Comparison of ENCODE assay signal across 23 cellular contexts in genomic region chr19:40494191-40494838, GRCh38. TPM values are rescaled to one million over a fixed set of nuclear protein-coding genes. Genes with fewer than 3 reads are reported as not detected.
DNase-seq lines count a peak whose midpoint lies in the region; ATAC-seq, FAIRE-seq and TF ChIP-seq lines count a peak whose summit lies in the region.
"Had no signal": no experiment of that assay in that cellular context is flagged by ENCODE, and none has a peak within 500 bp of the region (broad histone marks: within the 10 kb centered on the region; RNA-seq: fewer than 3 reads in every experiment).

No MANE protein-coding gene starts in this region.

- no peak for ATAC-seq in activated T-helper 17 cell treated with anti-CD3 and anti-CD28 coated beads, Interleukin-2, amount 50 U/mL, for 72 hours (replicated peaks)
- no peak for ATAC-seq in K562
- ATAC-seq: A549; CD8-positive, alpha-beta T cell had no signal

- H3K4me3 ChIP-seq in HEK293 (ENCODE audit: low read depth, low read length) (no peak overlapping the region), K562 (no peak overlapping the region)
- H3K4me3 ChIP-seq: A549; BLaER1 treated with 17β-estradiol and CSF1 and Interleukin-3, amounts not matched to agents 10 nM and 100 nM had no signal

- H3K27me3 ChIP-seq in K562 (ENCODE audit: control insufficient read depth in 2 of 2, insufficient read depth in 2 of 2, low read length in 2 of 2), result no peaks in the 10 kb centered on the region
- H3K27me3 ChIP-seq: BLaER1 treated with 17β-estradiol and CSF1 and Interleukin-3, amounts not matched to agents 10 nM and 100 nM had no signal

- H3K9ac ChIP-seq in K562 (ENCODE audit: insufficient read depth in 1 of 2, low read depth in 2 of 2, low read length in 2 of 2), result no peak overlapping the region; a peak in 1 of 4 replicates
- H3K9ac ChIP-seq: BLaER1 treated with 17β-estradiol and CSF1 and Interleukin-3, amounts not matched to agents 10 nM and 100 nM had no signal

- no peak for TF ChIP-seq EP300 in K562 (IDR thresholded peaks at IDR 0.05; ENCODE audit: low read length)

- peak overlapping the region; percentile 18 for H3K27ac Mint-ChIP-seq in activated T-helper 17 cell treated with anti-CD3 and anti-CD28 coated beads, Interleukin-2, amount 50 U/mL, for 72 hours
- H3K27ac Mint-ChIP-seq: B cell; CD4-positive, alpha-beta T cell; CD8-positive, alpha-beta T cell had no signal

- no peaks in the 10 kb centered on the region for H4K20me1 ChIP-seq in K562 (replicated peaks; ENCODE audit: control insufficient read depth, insufficient read depth, low read length)

- no peaks in the 10 kb centered on the region; the same call in 1 of the 2 replicates for H3K9me3 ChIP-seq in HEK293 (ENCODE audit: control insufficient read depth, insufficient read depth, low read depth, low read length)
- no peaks in the 10 kb centered on the region for H3K9me3 ChIP-seq in K562 (replicated peaks; ENCODE audit: control insufficient read depth, insufficient read depth, low read depth, low read length)
- H3K9me3 ChIP-seq: A549; BLaER1 treated with 17β-estradiol and CSF1 and Interleukin-3, amounts not matched to agents 10 nM and 100 nM; Caco-2 had no signal

- no peaks in the 10 kb centered on the region; a peak in 1 of 3 replicates for H3K36me3 ChIP-seq in HEK293 (ENCODE audit: control insufficient read depth in 2 of 2, insufficient read depth in 1 of 2, low read length in 2 of 2)
- H3K36me3 ChIP-seq in K562 (ENCODE audit: control insufficient read depth, insufficient read depth, low read length), result no peaks in the 10 kb centered on the region
- H3K36me3 ChIP-seq: BLaER1 treated with 17β-estradiol and CSF1 and Interleukin-3, amounts not matched to agents 10 nM and 100 nM had no signal

- no TSS peak for BruUV-seq in K562 (replicated peaks; lab: Mats Ljungman, UMichigan)

- no peak for TF ChIP-seq RAD21 in K562 (CRISPR knock-in tag; conservative IDR thresholded peaks at IDR 0.05 in 1 of 2, IDR thresholded peaks at IDR 0.05 in 1 of 2)

- H3K4me2 ChIP-seq in K562 (ENCODE audit: insufficient read depth, low read length), result no peak overlapping the region
- H3K4me2 ChIP-seq: A549; BLaER1 treated with 17β-estradiol and CSF1 and Interleukin-3, amounts not matched to agents 10 nM and 100 nM had no signal

- no peak for TF ChIP-seq CTCF in HEK293 (tag by site-specific recombination; IDR thresholded peaks at IDR 0.05)
- TF ChIP-seq CTCF in K562 (IDR thresholded peaks at IDR 0.05 in 2 of 3, conservative IDR thresholded peaks at IDR 0.05 in 1 of 3; ENCODE audit: insufficient read depth in 2 of 3, low read depth in 1 of 3, low read length in 3 of 3), result no peak

- TF ChIP-seq POLR2A in K562 (conservative IDR thresholded peaks at IDR 0.05), result no peak

- 30% methylated on average over 1 of the region's 1 CpG for WGBS in K562 (ENCODE audit: insufficient coverage, low coverage, missing lambda C conversion rate)

- no peak overlapping the region for H3K4me3 Mint-ChIP-seq in activated T-helper 17 cell treated with anti-CD3 and anti-CD28 coated beads, Interleukin-2, amount 50 U/mL, for 72 hours
- H3K4me3 Mint-ChIP-seq: B cell; CD4-positive, alpha-beta T cell; CD8-positive, alpha-beta T cell had no signal

- peaks cover 3% of the 10 kb centered on the region for H3K9me1 ChIP-seq in K562 (ENCODE audit: control insufficient read depth, insufficient read depth, low read length)

- no peak overlapping the region for H3K27ac ChIP-seq in HEK293 (ENCODE audit: extremely low read depth, low read depth, low read length)
- H3K27ac ChIP-seq in K562 (ENCODE audit: extremely low read depth, low read depth, low read length), result no peak overlapping the region
- H3K27ac ChIP-seq: 22Rv1; A549; BLaER1 treated with 17β-estradiol and CSF1 and Interleukin-3, amounts not matched to agents 10 nM and 100 nM; C4-2B had no signal

- no peaks in the 10 kb centered on the region for H3K36me3 Mint-ChIP-seq in activated T-helper 17 cell treated with anti-CD3 and anti-CD28 coated beads, Interleukin-2, amount 50 U/mL, for 72 hours (ENCODE audit: low read depth)
- H3K36me3 Mint-ChIP-seq: CD8-positive, alpha-beta T cell had no signal

- intact Hi-C loops in K562 (cut with micrococcal nuclease), result no loop called here

- in situ Hi-C loops in K562 (cut with MboI), result no loop called here

- H2AFZ ChIP-seq in K562 (ENCODE audit: low read depth, low read length), result no peak overlapping the region

- POLR2A ChIA-PET in HEK293 (lab: Yijun Ruan, JAX) (interaction anchor here (0.7 kb wide), 1 partner anchor 77 kb away, joined by 3 read pairs; no protein-coding TSS in a partner anchor), K562 (lab: Yijun Ruan, JAX) (no interaction called here)

- H3K4me1 Mint-ChIP-seq in activated T-helper 17 cell treated with anti-CD3 and anti-CD28 coated beads, Interleukin-2, amount 50 U/mL, for 72 hours, result peaks cover 8% of the 10 kb centered on the region
- H3K4me1 Mint-ChIP-seq: B cell had no signal

- H3K9me3 Mint-ChIP-seq in activated T-helper 17 cell treated with anti-CD3 and anti-CD28 coated beads, Interleukin-2, amount 50 U/mL, for 72 hours, result no peaks in the 10 kb centered on the region
- H3K9me3 Mint-ChIP-seq: CD4-positive, alpha-beta T cell; CD8-positive, alpha-beta T cell had no signal

- H3K79me2 ChIP-seq in K562 (ENCODE audit: control insufficient read depth, insufficient read depth, low read length), result no peaks in the 10 kb centered on the region

- H3K4me1 ChIP-seq in HEK293 (ENCODE audit: control insufficient read depth, insufficient read depth, low read length), result no peaks in the 10 kb centered on the region
- peaks cover 0 to 9% of the 10 kb centered on the region in 2 experiments; a peak in 3 of 5 replicates for H3K4me1 ChIP-seq in K562 (replicated peaks in 1 of 2; ENCODE audit: control insufficient read depth in 2 of 2, insufficient read depth in 2 of 2, low read length in 2 of 2)
- H3K4me1 ChIP-seq: A549; BLaER1 treated with 17β-estradiol and CSF1 and Interleukin-3, amounts not matched to agents 10 nM and 100 nM; Caco-2 had no signal

- CTCF ChIA-PET in HEK293 (lab: Yijun Ruan, JAX), result interaction anchor here (0.6 to 1.9 kb wide), 3 partner anchors 13 to 73 kb away, joined by 3 to 5 read pairs (median 4); no protein-coding TSS in a partner anchor
- CTCF ChIA-PET in K562 (lab: Yijun Ruan, JAX; ENCODE audit: low intra/inter-chr PET ratio), result no interaction called here

- H3K27me3 Mint-ChIP-seq in activated T-helper 17 cell treated with anti-CD3 and anti-CD28 coated beads, Interleukin-2, amount 50 U/mL, for 72 hours, result peaks cover 25% of the 10 kb centered on the region

- peak; percentile 54 for DNase-seq in NCI-H82 (lab: John Stamatoyannopoulos, UW)
- no peak for DNase-seq in NCI-H82 treated with DMSO at 0.1 percent for 48 hours (lab: John Stamatoyannopoulos, UW; ENCODE audit: unreplicated experiment)
- no peak for DNase-seq in K562 (ENCODE audit: extremely low read depth in 1 of 4, low spot score in 3 of 4)
- no peak for DNase-seq in SK-N-DZ (ENCODE audit: low spot score)
- no peak for DNase-seq in middle frontal gyrus (ENCODE audit: extremely low spot score, low spot score)
- DNase-seq: AML-193; Caco-2; Calu3; CD4-positive, alpha-beta T cell; CD8-positive, alpha-beta T cell; DMS79 treated with DMSO at 0.1 percent for 48 hours; GF-D8 had no signal

- FAIRE-seq in K562 (lab: Jason Lieb, UNC), result no peak
- FAIRE-seq: A549, D721Med, G401.6, GM12891, GM19239 had no signal

RNA-seq across cellular contexts. Expression of gene SPTBN4, which starts 27.5 kb away (rescaled TPM):
- 10 to 100 TPM in 1 of 2 donors, 1 to 10 TPM in 1; 1.4 to 16.4 TPM for total RNA-seq in activated T-helper 17 cell treated with anti-CD3 and anti-CD28 coated beads, Interleukin-2, amount 50 U/mL, for 72 hours
- 5.7 and 11.0 TPM in 2 replicates for total RNA-seq in K562 (2011; cell fraction: chromatin; rRNA removed; ENCODE audit: low replicate concordance)
- total RNA-seq in K562 (2011; cell fraction: nucleolus; rRNA removed), result 3.8 and 4.5 TPM in 2 replicates
- 5.3 and 6.9 TPM in 2 replicates for total RNA-seq in K562 (2011; cell fraction: nucleoplasm; rRNA removed)
- total RNA-seq in K562 (2014; rRNA removed) (0.86 and 2.0 TPM in 2 replicates), K562 (2014; rRNA removed; fragmentation: Illumina TruSeq; extraction: Trizol) (0.16 and 0.47 TPM in 2 replicates), K562 (2015; rRNA removed; fragmentation: Illumina TruSeq; extraction: Trizol) (0.83 and 1.3 TPM in 2 replicates), K562 (2021) (1.5 and 1.6 TPM in 2 replicates)
- polyA plus RNA-seq in K562 (2011; rRNA removed) (1.2 and 1.3 TPM in 2 replicates), K562 (2014; fragmentation: Illumina TruSeq; extraction: Trizol) (0.51 and 0.70 TPM in 2 replicates), K562 (2014; fragmentation: Nextera tagmentation; extraction: Ambion mirVana) (under 1 TPM; 0.01 to 0.10 TPM), K562 (2014; rRNA removed) (1.2 and 1.3 TPM in 2 replicates)
- polyA plus RNA-seq in K562 (2011; cell fraction: cytosol; rRNA removed), result 0.94 and 1.8 TPM in 2 replicates
- polyA plus RNA-seq in K562 (2011; cell fraction: nucleus; rRNA removed), result 2.6 and 3.5 TPM in 2 replicates
- polyA plus RNA-seq in K562 (2012), result 1.7 and 1.9 TPM in 2 replicates
- polyA minus RNA-seq in K562 (2011; rRNA and poly(A)+ RNA removed), result 1.1 and 1.5 TPM in 2 replicates
- 0.38 and 0.46 TPM in 2 replicates for polyA minus RNA-seq in K562 (2011; cell fraction: cytosol; rRNA and poly(A)+ RNA removed)
- 0.81 and 1.4 TPM in 2 replicates for polyA minus RNA-seq in K562 (2011; cell fraction: nucleus; rRNA and poly(A)+ RNA removed)
- 10.5 and 15.3 TPM in 2 replicates for polyA plus RNA-seq in SK-N-DZ (2014; cell fraction: cytosol; rRNA removed)
- 13.2 and 13.6 TPM in 2 replicates for polyA plus RNA-seq in SK-N-DZ (2014; cell fraction: nucleus; rRNA removed)

RNA-seq across cellular contexts. Expression of gene BLVRB, which starts 28.8 kb away (rescaled TPM):
- 10 to 100 TPM; 27.1 to 55.5 TPM for total RNA-seq in activated T-helper 17 cell treated with anti-CD3 and anti-CD28 coated beads, Interleukin-2, amount 50 U/mL, for 72 hours
- total RNA-seq in K562 (2011; cell fraction: chromatin; rRNA removed; ENCODE audit: low replicate concordance), result 26.9 and 65.0 TPM in 2 replicates
- total RNA-seq in K562 (2011; cell fraction: nucleolus; rRNA removed), result 107 and 125 TPM in 2 replicates
- total RNA-seq in K562 (2011; cell fraction: nucleoplasm; rRNA removed), result 74.7 and 75.7 TPM in 2 replicates
- total RNA-seq in K562 (2014; rRNA removed), result 749 and 813 TPM in 2 replicates
- 110 and 229 TPM in 2 replicates for total RNA-seq in K562 (2014; rRNA removed; fragmentation: Illumina TruSeq; extraction: Trizol)
- total RNA-seq in K562 (2015; rRNA removed; fragmentation: Illumina TruSeq; extraction: Trizol), result 331 and 332 TPM in 2 replicates
- total RNA-seq in K562 (2021), result 457 and 476 TPM in 2 replicates
- 368 and 461 TPM in 2 replicates for polyA plus RNA-seq in K562 (2011; rRNA removed)
- 836 and 2,229 TPM in 2 replicates for polyA plus RNA-seq in K562 (2011; cell fraction: cytosol; rRNA removed)
- 252 and 288 TPM in 2 replicates for polyA plus RNA-seq in K562 (2011; cell fraction: nucleus; rRNA removed)
- polyA plus RNA-seq in K562 (2012), result 416 and 585 TPM in 2 replicates
- 260 and 428 TPM in 2 replicates for polyA plus RNA-seq in K562 (2014; fragmentation: Illumina TruSeq; extraction: Trizol)
- 100 to 1,000 TPM in 1 of 2 experiments, 10 to 100 TPM in 1; 81.1 to 184 TPM for polyA plus RNA-seq in K562 (2014; fragmentation: Nextera tagmentation; extraction: Ambion mirVana)
- polyA plus RNA-seq in K562 (2014; rRNA removed), result 634 and 677 TPM in 2 replicates
- polyA minus RNA-seq in K562 (2011; rRNA and poly(A)+ RNA removed), result 85.4 and 138 TPM in 2 replicates
- 198 and 225 TPM in 2 replicates for polyA minus RNA-seq in K562 (2011; cell fraction: cytosol; rRNA and poly(A)+ RNA removed)
- polyA minus RNA-seq in K562 (2011; cell fraction: nucleus; rRNA and poly(A)+ RNA removed), result 34.6 and 38.7 TPM in 2 replicates
- polyA plus RNA-seq in SK-N-DZ (2014; cell fraction: cytosol; rRNA removed), result 3.9 and 5.3 TPM in 2 replicates
- 0.85 and 1.4 TPM in 2 replicates for polyA plus RNA-seq in SK-N-DZ (2014; cell fraction: nucleus; rRNA removed)

RNA-seq across cellular contexts. Expression of gene SERTAD3, which starts 50.2 kb away (rescaled TPM):
- total RNA-seq in activated T-helper 17 cell treated with anti-CD3 and anti-CD28 coated beads, Interleukin-2, amount 50 U/mL, for 72 hours, result 10 to 100 TPM; 14.3 to 23.9 TPM
- 16.7 and 27.2 TPM in 2 replicates for total RNA-seq in K562 (2011; cell fraction: chromatin; rRNA removed; ENCODE audit: low replicate concordance)
- total RNA-seq in K562 (2011; cell fraction: nucleolus; rRNA removed), result 20.4 and 20.7 TPM in 2 replicates
- 24.9 and 26.9 TPM in 2 replicates for total RNA-seq in K562 (2011; cell fraction: nucleoplasm; rRNA removed)
- total RNA-seq in K562 (2014; rRNA removed), result 17.5 and 19.3 TPM in 2 replicates
- total RNA-seq in K562 (2014; rRNA removed; fragmentation: Illumina TruSeq; extraction: Trizol), result 16.1 and 17.2 TPM in 2 replicates
- total RNA-seq in K562 (2015; rRNA removed; fragmentation: Illumina TruSeq; extraction: Trizol), result 21.6 and 27.7 TPM in 2 replicates
- 28.9 and 31.4 TPM in 2 replicates for total RNA-seq in K562 (2021)
- polyA plus RNA-seq in K562 (2011; rRNA removed), result 17.6 and 18.9 TPM in 2 replicates
- polyA plus RNA-seq in K562 (2011; cell fraction: cytosol; rRNA removed), result 19.3 and 35.5 TPM in 2 replicates
- 17.8 and 23.4 TPM in 2 replicates for polyA plus RNA-seq in K562 (2011; cell fraction: nucleus; rRNA removed)
- 20.7 and 22.0 TPM in 2 replicates for polyA plus RNA-seq in K562 (2012)
- 15.1 and 18.6 TPM in 2 replicates for polyA plus RNA-seq in K562 (2014; fragmentation: Illumina TruSeq; extraction: Trizol)
- polyA plus RNA-seq in K562 (2014; fragmentation: Nextera tagmentation; extraction: Ambion mirVana), result 1 to 10 TPM; 5.4 to 5.9 TPM
- 18.1 and 18.5 TPM in 2 replicates for polyA plus RNA-seq in K562 (2014; rRNA removed)
- 18.4 and 23.4 TPM in 2 replicates for polyA minus RNA-seq in K562 (2011; rRNA and poly(A)+ RNA removed)
- polyA minus RNA-seq in K562 (2011; cell fraction: cytosol; rRNA and poly(A)+ RNA removed), result 24.3 and 28.9 TPM in 2 replicates
- 8.1 and 13.9 TPM in 2 replicates for polyA minus RNA-seq in K562 (2011; cell fraction: nucleus; rRNA and poly(A)+ RNA removed)
- polyA plus RNA-seq in SK-N-DZ (2014; cell fraction: cytosol; rRNA removed), result 8.1 and 11.7 TPM in 2 replicates
- 6.2 and 7.0 TPM in 2 replicates for polyA plus RNA-seq in SK-N-DZ (2014; cell fraction: nucleus; rRNA removed)
